ENCODE assay signal across 12 cellular contexts in the genomic region with DNA sequence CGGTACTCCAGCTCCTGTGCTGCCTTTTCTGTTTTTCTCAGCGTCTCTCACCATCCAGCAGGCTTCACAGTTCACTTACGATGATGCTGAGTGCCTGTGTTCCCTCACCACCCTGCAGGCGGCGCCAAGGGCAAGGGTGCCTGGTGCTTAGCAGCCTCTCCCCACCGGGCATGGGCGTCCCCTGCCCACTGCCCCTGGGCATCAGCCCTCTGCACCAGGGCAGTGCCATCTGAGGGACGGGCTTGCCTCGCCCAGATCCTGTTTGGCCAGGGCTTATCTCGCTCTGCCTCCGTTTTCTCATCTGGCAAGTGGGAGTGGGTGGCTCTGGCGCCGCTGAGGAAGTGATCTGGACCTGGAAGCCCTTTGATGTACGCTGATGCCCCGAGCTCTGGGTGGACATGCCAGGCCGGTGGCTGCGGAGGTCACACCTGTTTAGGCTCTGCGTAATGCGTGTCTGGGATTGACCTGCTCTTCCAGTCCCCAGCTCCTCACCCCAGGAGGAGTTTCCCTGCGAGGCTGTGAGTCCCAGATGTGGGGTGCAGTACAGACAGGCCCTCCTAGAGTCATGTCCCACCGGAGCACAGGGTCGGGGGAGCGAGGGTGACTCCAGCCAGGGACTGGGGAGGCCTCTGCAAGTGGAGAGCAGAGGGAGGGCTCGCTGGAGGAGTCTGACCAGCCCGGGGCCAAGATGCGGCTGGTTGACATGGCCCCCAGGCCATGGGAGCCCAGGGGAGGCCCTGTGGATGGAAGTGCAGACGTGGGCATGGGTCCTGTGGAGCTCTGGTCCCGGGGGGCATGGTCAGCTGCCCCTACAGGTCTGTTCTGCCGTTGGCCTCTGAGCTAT. TPM values are rescaled to one million over a fixed set of nuclear protein-coding genes. Genes with fewer than 3 reads are reported as not detected.
A peak's percentile ranks its signal among the peaks of the same experiment; 100 is the strongest.
DNase-seq lines count a peak whose midpoint lies in the region; ATAC-seq and TF ChIP-seq lines count a peak whose summit lies in the region.
"Had no signal": no experiment of that assay in that cellular context is flagged by ENCODE, and none has a peak within 500 bp of the region (broad histone marks: within the 10 kb centered on the region; RNA-seq: fewer than 3 reads in every experiment).

No MANE protein-coding gene starts in this region.

- H3K4me3 ChIP-seq in HUES6 (ENCODE audit: low read depth, low read length), result no peak overlapping the region
- H3K4me3 ChIP-seq in mucosa of stomach (ENCODE audit: low read length), result no peak overlapping the region
- H3K4me3 ChIP-seq: skin epidermis had no signal

- ATAC-seq in HG03469 (IDR thresholded peaks at IDR 0.05; ENCODE audit: unreplicated experiment) (no peak), HG03039 (IDR thresholded peaks at IDR 0.05; ENCODE audit: unreplicated experiment) (no peak)

- H3K4me1 ChIP-seq in HUES6 (ENCODE audit: control insufficient read depth, insufficient read depth, low read length) (peaks cover 45% of the 10 kb centered on the region), mucosa of stomach (ENCODE audit: control insufficient read depth, insufficient read depth, low read length) (peaks cover 44% of the 10 kb centered on the region)

- CTCF ChIA-PET in activated CD4-positive, alpha-beta memory T cell treated with anti-CD3 and anti-CD28 coated beads for 36 hours (lab: Charles Lee), result interaction anchor here (0.6 to 2.3 kb wide), 2 partner anchors 67 to 192 kb away, joined by 3 to 8 read pairs; no protein-coding TSS in a partner anchor
- CTCF ChIA-PET in HEK293T (lab: Yijun Ruan, JAX), result interaction anchor here (0.7 to 1.9 kb wide), 2 partner anchors 8 to 9 kb away, joined by 6 to 9 read pairs; no protein-coding TSS in a partner anchor

- H3K36me3 ChIP-seq in HUES6 (ENCODE audit: control insufficient read depth, insufficient read depth, low read length) (peaks cover 18% of the 10 kb centered on the region), mucosa of stomach (ENCODE audit: control insufficient read depth, insufficient read depth, low read length) (no peaks in the 10 kb centered on the region)

- no peak overlapping the region for H3K27ac Mint-ChIP-seq in activated CD4-positive, alpha-beta memory T cell treated with anti-CD3 and anti-CD28 coated beads for 36 hours

- intact Hi-C loops in activated CD4-positive, alpha-beta memory T cell treated with anti-CD3 and anti-CD28 coated beads for 36 hours (cut with micrococcal nuclease), result no loop called here

- DNase-seq in DMS53 (lab: John Stamatoyannopoulos, UW), result peak; percentile 46
- peak; percentile 17 for DNase-seq in activated CD4-positive, alpha-beta memory T cell treated with anti-CD3 and anti-CD28 coated beads for 36 hours
- DNase-seq in HEK293T (ENCODE audit: extremely low spot score), result no peak
- DNase-seq in COR-L47 (lab: John Stamatoyannopoulos, UW), result no peak
- DNase-seq: mammary epithelial cell; stimulated activated naive CD4-positive, alpha-beta T cell had no signal

- no peaks in the 10 kb centered on the region for H3K27me3 Mint-ChIP-seq in activated CD4-positive, alpha-beta memory T cell treated with anti-CD3 and anti-CD28 coated beads for 36 hours

- H3K9ac ChIP-seq in HUES6 (ENCODE audit: low read length) (no peak overlapping the region), mucosa of stomach (ENCODE audit: low read length) (peak overlapping the region; percentile 15)

- H3K36me3 Mint-ChIP-seq in activated CD4-positive, alpha-beta memory T cell treated with anti-CD3 and anti-CD28 coated beads for 36 hours, result no peaks in the 10 kb centered on the region

- peaks cover 14% of the 10 kb centered on the region for H3K4me1 Mint-ChIP-seq in activated CD4-positive, alpha-beta memory T cell treated with anti-CD3 and anti-CD28 coated beads for 36 hours (ENCODE audit: low read depth)

- H3K4me3 Mint-ChIP-seq in activated CD4-positive, alpha-beta memory T cell treated with anti-CD3 and anti-CD28 coated beads for 36 hours, result no peak overlapping the region

- H3K9me3 Mint-ChIP-seq in activated CD4-positive, alpha-beta memory T cell treated with anti-CD3 and anti-CD28 coated beads for 36 hours, result no peaks in the 10 kb centered on the region

- H3K27me3 ChIP-seq in HUES6 (ENCODE audit: control insufficient read depth, insufficient read depth, low read length) (no peaks in the 10 kb centered on the region), mucosa of stomach (ENCODE audit: control insufficient read depth, insufficient read depth, low read length) (no peaks in the 10 kb centered on the region)

- POLR2A ChIA-PET in activated CD4-positive, alpha-beta memory T cell treated with anti-CD3 and anti-CD28 coated beads for 36 hours (lab: Charles Lee), result interaction anchor here (0.5 kb wide), 1 partner anchor 173 kb away, joined by 4 read pairs; no protein-coding TSS in a partner anchor
- POLR2A ChIA-PET in HEK293T (lab: Yijun Ruan, JAX), result interaction anchor here (1.3 to 1.9 kb wide), 2 partner anchors 10 to 12 kb away, joined by 3 to 4 read pairs; partner anchors contain the start of gene TTYH3

- no peaks in the 10 kb centered on the region for H3K9me3 ChIP-seq in HUES6 (ENCODE audit: control insufficient read depth, insufficient read depth, low read depth, low read length)
- no peaks in the 10 kb centered on the region for H3K9me3 ChIP-seq in mucosa of stomach (ENCODE audit: control insufficient read depth, low read length)

- peak overlapping the region; percentile 35; the same call in 1 of the 2 replicates for H3K27ac ChIP-seq in HUES6 (ENCODE audit: low read depth, low read length)

TF ChIP-seq in HEK293T, 16 proteins besides CTCF, POLR2A, EP300 and RAD21:
- TF ChIP-seq ELF4 (IDR thresholded peaks at IDR 0.05) (no peak), PKNOX1 (IDR thresholded peaks at IDR 0.05) (no peak), SP1 (IDR thresholded peaks at IDR 0.05) (no peak), FOXA1 (IDR thresholded peaks at IDR 0.05) (no peak), NFRKB (IDR thresholded peaks at IDR 0.05) (no peak), ZNF384 (IDR thresholded peaks at IDR 0.05) (no peak), TARDBP (IDR thresholded peaks at IDR 0.05) (no peak), FOXM1 (IDR thresholded peaks at IDR 0.05; ENCODE audit: borderline replicate concordance) (no peak), FOXK2 (IDR thresholded peaks at IDR 0.05) (no peak), BHLHE40 (IDR thresholded peaks at IDR 0.05; ENCODE audit: borderline replicate concordance) (no peak), HDGF (IDR thresholded peaks at IDR 0.05; ENCODE audit: borderline replicate concordance) (no peak), SUZ12 (IDR thresholded peaks at IDR 0.05) (no peak)
TF ChIP-seq in HEK293T: peak in this region for 0.

RNA-seq across cellular contexts. Expression of gene TTYH3, which starts 11.8 kb away (rescaled TPM):
- total RNA-seq in activated CD4-positive, alpha-beta memory T cell treated with anti-CD3 and anti-CD28 coated beads for 36 hours, result 10 to 100 TPM; 13.5 to 14.8 TPM

RNA-seq across cellular contexts. Expression of gene AMZ1, which starts 44.4 kb away (rescaled TPM):
- under 1 TPM; 0.83 to 0.94 TPM for total RNA-seq in activated CD4-positive, alpha-beta memory T cell treated with anti-CD3 and anti-CD28 coated beads for 36 hours
- total RNA-seq: MCF 10A had no signal

Comparison
In these comparisons a context has a peak if more than half of its experiments do, and no peak if none do; other contexts are left out.
1. DNase-seq: peak in DMS53 (single experiment) and activated CD4-positive, alpha-beta memory T cell treated with anti-CD3 and anti-CD28 coated beads for 36 hours (single experiment); none in HEK293T (single experiment) and COR-L47 (single experiment).